10 cellular contexts compared by ENCODE assay signal in the genomic region with DNA sequence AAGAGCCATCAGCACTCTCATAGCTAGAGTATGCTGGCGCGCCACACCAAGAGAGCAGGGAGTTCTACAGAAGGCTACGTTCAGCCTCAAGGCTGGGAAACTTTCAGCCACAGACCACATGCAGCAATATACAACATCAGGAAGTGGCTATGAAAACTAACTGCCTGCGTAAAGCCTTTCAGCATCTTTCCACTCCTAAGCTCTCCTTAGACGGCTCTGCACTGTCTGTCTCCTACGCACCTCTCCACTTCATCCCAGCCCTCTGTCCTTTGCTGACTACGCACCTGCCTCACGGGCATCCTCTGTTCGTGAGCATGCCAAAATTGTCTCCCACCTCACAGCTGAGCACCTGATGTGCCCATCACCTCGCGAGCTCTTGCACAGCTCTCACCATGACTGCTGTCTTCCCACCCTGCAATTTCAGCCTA. TPM values are rescaled to one million over a fixed set of nuclear protein-coding genes. Genes with fewer than 3 reads are reported as not detected.
DNase-seq lines count a peak whose midpoint lies in the region; ATAC-seq lines count a peak whose summit lies in the region.
"Had no signal": no experiment of that assay in that cellular context is flagged by ENCODE, and none has a peak within 500 bp of the region (broad histone marks: within the 10 kb centered on the region; RNA-seq: fewer than 3 reads in every experiment).

No MANE protein-coding gene starts in this region.

- no peaks in the 10 kb centered on the region for H3K9me3 ChIP-seq in BLaER1 treated with 17β-estradiol and CSF1 and Interleukin-3, amounts not matched to agents 10 nM and 100 nM (replicated peaks in 1 of 11)
- H3K9me3 ChIP-seq: SK-N-SH, thoracic aorta had no signal

- H3K4me1 Mint-ChIP-seq in natural killer cell treated with Interleukin-12 subunit alpha and Interleukin-12 subunit beta and Interleukin-15 and Interleukin-18, amount 100 ng/mL, for 72 hours (ENCODE audit: low read depth in 2 of 2) = peaks cover 17 to 28% of the 10 kb centered on the region in 2 donors

- H3K27ac Mint-ChIP-seq in natural killer cell treated with Interleukin-12 subunit alpha and Interleukin-12 subunit beta and Interleukin-15 and Interleukin-18, amount 100 ng/mL, for 72 hours = peak overlapping the region; percentile 62 to 68

- peak; percentile 44 for DNase-seq in activated CD8-positive, alpha-beta memory T cell treated with anti-CD3 and anti-CD28 coated beads, Interleukin-2, amount 50 U/mL, for 1 hour (ENCODE audit: extremely low read depth)
- DNase-seq in natural killer cell treated with Interleukin-12 subunit alpha and Interleukin-12 subunit beta and Interleukin-15 and Interleukin-18, amount 100 ng/mL, for 72 hours (ENCODE audit: low spot score) = peak; percentile 69
- DNase-seq in HuH-7.5 (ENCODE audit: low spot score) = no peak
- DNase-seq: SK-N-SH had no signal

- 0 out of 22 replicates have a peak overlapping the region, but pooled peaks of 1 of the 11 experiments have one; percentile 1 for H3K27ac ChIP-seq in BLaER1 treated with 17β-estradiol and CSF1 and Interleukin-3, amounts not matched to agents 10 nM and 100 nM
- H3K27ac ChIP-seq: thoracic aorta had no signal

- H3K36me3 Mint-ChIP-seq in natural killer cell treated with Interleukin-12 subunit alpha and Interleukin-12 subunit beta and Interleukin-15 and Interleukin-18, amount 100 ng/mL, for 72 hours = peaks cover 9% of the 10 kb centered on the region

- no peaks in the 10 kb centered on the region for H3K27me3 ChIP-seq in BLaER1 treated with 17β-estradiol and CSF1 and Interleukin-3, amounts not matched to agents 10 nM and 100 nM

- H3K4me1 ChIP-seq in BLaER1 treated with 17β-estradiol and CSF1 and Interleukin-3, amounts not matched to agents 10 nM and 100 nM = peaks cover 5 to 29% (median 21%) of the 10 kb centered on the region in 10 experiments; a peak in 19 of 20 replicates

- H3K4me3 Mint-ChIP-seq in natural killer cell treated with Interleukin-12 subunit alpha and Interleukin-12 subunit beta and Interleukin-15 and Interleukin-18, amount 100 ng/mL, for 72 hours = peak overlapping the region; percentile 72

- peak overlapping the region in 6 of 11 experiments; percentile 1 to 31 (median 26); a peak in 6 of 22 replicates for H3K4me2 ChIP-seq in BLaER1 treated with 17β-estradiol and CSF1 and Interleukin-3, amounts not matched to agents 10 nM and 100 nM
- H3K4me2 ChIP-seq: SK-N-SH had no signal

- H3K9me3 Mint-ChIP-seq in natural killer cell treated with Interleukin-12 subunit alpha and Interleukin-12 subunit beta and Interleukin-15 and Interleukin-18, amount 100 ng/mL, for 72 hours = no peaks in the 10 kb centered on the region

- H3K9ac ChIP-seq in BLaER1 treated with 17β-estradiol and CSF1 and Interleukin-3, amounts not matched to agents 10 nM and 100 nM = no peak overlapping the region
- H3K9ac ChIP-seq: SK-N-SH had no signal

- no peak overlapping the region for H3K4me3 ChIP-seq in BLaER1 treated with 17β-estradiol and CSF1 and Interleukin-3, amounts not matched to agents 10 nM and 100 nM
- H3K4me3 ChIP-seq: thoracic aorta had no signal

- no peaks in the 10 kb centered on the region for H3K27me3 Mint-ChIP-seq in natural killer cell treated with Interleukin-12 subunit alpha and Interleukin-12 subunit beta and Interleukin-15 and Interleukin-18, amount 100 ng/mL, for 72 hours

- peaks cover 38 to 95% (median 78%) of the 10 kb centered on the region in 11 experiments for H3K36me3 ChIP-seq in BLaER1 treated with 17β-estradiol and CSF1 and Interleukin-3, amounts not matched to agents 10 nM and 100 nM

- ATAC-seq in HG03095 (IDR thresholded peaks at IDR 0.05; ENCODE audit: unreplicated experiment) (peak; percentile 85), GM21367 (IDR thresholded peaks at IDR 0.05; ENCODE audit: unreplicated experiment) (no peak), GM21723 (IDR thresholded peaks at IDR 0.05; ENCODE audit: unreplicated experiment) (no peak), HG03175 (IDR thresholded peaks at IDR 0.05; ENCODE audit: unreplicated experiment) (no peak)
- peak; percentile 93 to 94 for ATAC-seq in natural killer cell treated with Interleukin-12 subunit alpha and Interleukin-12 subunit beta and Interleukin-15 and Interleukin-18, amount 100 ng/mL, for 72 hours

- H4K20me1 ChIP-seq in BLaER1 treated with 17β-estradiol and CSF1 and Interleukin-3, amounts not matched to agents 10 nM and 100 nM = peaks cover 0 to 12% (median 4%) of the 10 kb centered on the region in 11 experiments; a peak in 5 of 22 replicates

RNA-seq across cellular contexts. Expression of gene MPHOSPH9, which starts 9.7 kb away (rescaled TPM):
- 100 to 1,000 TPM in 1 of 2 donors, 10 to 100 TPM in 1; 50.1 to 117 TPM for total RNA-seq in natural killer cell treated with Interleukin-12 subunit alpha and Interleukin-12 subunit beta and Interleukin-15 and Interleukin-18, amount 100 ng/mL, for 72 hours

RNA-seq across cellular contexts. Expression of gene MTRFR, which starts 10.0 kb away (rescaled TPM):
- 10 to 100 TPM; 17.9 to 37.6 TPM for total RNA-seq in natural killer cell treated with Interleukin-12 subunit alpha and Interleukin-12 subunit beta and Interleukin-15 and Interleukin-18, amount 100 ng/mL, for 72 hours

RNA-seq across cellular contexts. Expression of gene CDK2AP1, which starts 48.4 kb away (rescaled TPM):
- total RNA-seq in natural killer cell treated with Interleukin-12 subunit alpha and Interleukin-12 subunit beta and Interleukin-15 and Interleukin-18, amount 100 ng/mL, for 72 hours = 10 to 100 TPM; 22.4 to 32.0 TPM

Comparison
In these comparisons a context has a peak if more than half of its experiments do, and no peak if none do; other contexts are left out.
1. ATAC-seq: peak in HG03095 (single experiment) and natural killer cell treated with Interleukin-12 subunit alpha and Interleukin-12 subunit beta and Interleukin-15 and Interleukin-18, amount 100 ng/mL, for 72 hours (2 of 2); none in GM21367 (single experiment), GM21723 (single experiment) and HG03175 (single experiment).